9 cellular contexts compared by ENCODE assay signal in the genomic region with DNA sequence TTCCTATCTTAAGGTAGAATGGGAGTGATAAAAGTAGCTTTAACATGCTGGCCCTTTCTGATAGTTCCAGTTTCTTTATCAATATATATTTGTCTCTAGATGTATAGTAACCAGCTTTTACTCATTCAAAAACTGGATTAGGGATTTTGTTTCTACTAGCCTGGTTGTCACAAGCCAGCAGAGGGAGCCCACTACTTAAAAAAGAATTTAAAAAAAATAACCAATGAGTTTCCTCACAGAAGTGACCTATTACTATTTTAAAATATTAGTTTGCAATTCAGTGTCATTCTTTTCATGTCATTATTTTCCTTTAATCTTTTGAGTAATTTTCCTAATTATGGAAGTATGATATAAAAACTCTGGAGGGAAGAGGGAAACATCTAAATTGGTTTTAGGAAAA.
DNase-seq lines count a peak whose midpoint lies in the region; TF ChIP-seq lines count a peak whose summit lies in the region.
"Had no signal": no experiment of that assay in that cellular context is flagged by ENCODE, and none has a peak within 500 bp of the region (broad histone marks: within the 10 kb centered on the region; RNA-seq: fewer than 3 reads in every experiment).

No MANE protein-coding gene starts in this region.

- in situ Hi-C loops in astrocyte of the cerebellum (cut with HindIII; ENCODE audit: low sequenced_read_pairs), result no loop called here

- H3K4me1 Mint-ChIP-seq in T-helper 2 cell treated with Interferon-gamma antibody and Interleukin-4, amounts not matched to agents 5 μg/mL and 100 μg/mL, for 36 hours (ENCODE audit: low read depth), result peaks cover 16% of the 10 kb centered on the region

- peak; percentile 75 for TF ChIP-seq CTCF in AG10803 (conservative IDR thresholded peaks at IDR 0.05; ENCODE audit: low read length)
- TF ChIP-seq CTCF in GM12872 (IDR thresholded peaks at IDR 0.05; ENCODE audit: insufficient read depth, low read depth, low read length), result peak; percentile 53
- TF ChIP-seq CTCF in astrocyte of the cerebellum (IDR thresholded peaks at IDR 0.05; ENCODE audit: low read depth, low read length, missing control alignments), result peak; percentile 73

- peaks cover 31% of the 10 kb centered on the region for H3K36me3 Mint-ChIP-seq in T-helper 2 cell treated with Interferon-gamma antibody and Interleukin-4, amounts not matched to agents 5 μg/mL and 100 μg/mL, for 36 hours (ENCODE audit: low read depth)

- no peaks in the 10 kb centered on the region for H3K27me3 Mint-ChIP-seq in T-helper 2 cell treated with Interferon-gamma antibody and Interleukin-4, amounts not matched to agents 5 μg/mL and 100 μg/mL, for 36 hours (ENCODE audit: low read depth)

- H3K9me3 Mint-ChIP-seq in T-helper 2 cell treated with Interferon-gamma antibody and Interleukin-4, amounts not matched to agents 5 μg/mL and 100 μg/mL, for 36 hours, result no peaks in the 10 kb centered on the region
- H3K9me3 Mint-ChIP-seq: mesothelial cell of epicardium had no signal

- no peak overlapping the region for H3K27ac Mint-ChIP-seq in T-helper 2 cell treated with Interferon-gamma antibody and Interleukin-4, amounts not matched to agents 5 μg/mL and 100 μg/mL, for 36 hours

- H3K4me3 ChIP-seq in AG10803 (ENCODE audit: low read length) (no peak overlapping the region), astrocyte of the cerebellum (ENCODE audit: low read depth, low read length) (no peak overlapping the region)

- no peak overlapping the region for H3K4me3 Mint-ChIP-seq in T-helper 2 cell treated with Interferon-gamma antibody and Interleukin-4, amounts not matched to agents 5 μg/mL and 100 μg/mL, for 36 hours
- H3K4me3 Mint-ChIP-seq: mesothelial cell of epicardium had no signal

- DNase-seq in AG10803 (ENCODE audit: low read depth) (peak; percentile 48), NCI-H1694 treated with DMSO at 0.1 percent for 48 hours (lab: John Stamatoyannopoulos, UW) (peak; percentile 54), astrocyte of the cerebellum (ENCODE audit: low read depth) (peak; percentile 23), kidney glomerular epithelial cell (lab: John Stamatoyannopoulos, UW) (peak; percentile 10), OCI-M2 (lab: John Stamatoyannopoulos, UW; ENCODE audit: unreplicated experiment) (no peak), T-helper 9 cell (no peak)
- no peak for DNase-seq in T-helper 2 cell treated with Interferon-gamma antibody and Interleukin-4, amounts not matched to agents 5 μg/mL and 100 μg/mL, for 36 hours (ENCODE audit: low spot score)

Comparison
In these comparisons a context has a peak if more than half of its experiments do, and no peak if none do; other contexts are left out.
1. DNase-seq: peak in AG10803 (single experiment), NCI-H1694 treated with DMSO at 0.1 percent for 48 hours (single experiment), astrocyte of the cerebellum (single experiment) and kidney glomerular epithelial cell (single experiment); none in OCI-M2 (single experiment), T-helper 9 cell (single experiment) and T-helper 2 cell treated with Interferon-gamma antibody and Interleukin-4, amounts not matched to agents 5 μg/mL and 100 μg/mL, for 36 hours (single experiment).
2. Peak in every context shown above with its lines, with median percentiles within 50 percentile points of each other: CTCF ChIP-seq.